Comparison of ENCODE assay signal across 10 cellular contexts in the genomic region with DNA sequence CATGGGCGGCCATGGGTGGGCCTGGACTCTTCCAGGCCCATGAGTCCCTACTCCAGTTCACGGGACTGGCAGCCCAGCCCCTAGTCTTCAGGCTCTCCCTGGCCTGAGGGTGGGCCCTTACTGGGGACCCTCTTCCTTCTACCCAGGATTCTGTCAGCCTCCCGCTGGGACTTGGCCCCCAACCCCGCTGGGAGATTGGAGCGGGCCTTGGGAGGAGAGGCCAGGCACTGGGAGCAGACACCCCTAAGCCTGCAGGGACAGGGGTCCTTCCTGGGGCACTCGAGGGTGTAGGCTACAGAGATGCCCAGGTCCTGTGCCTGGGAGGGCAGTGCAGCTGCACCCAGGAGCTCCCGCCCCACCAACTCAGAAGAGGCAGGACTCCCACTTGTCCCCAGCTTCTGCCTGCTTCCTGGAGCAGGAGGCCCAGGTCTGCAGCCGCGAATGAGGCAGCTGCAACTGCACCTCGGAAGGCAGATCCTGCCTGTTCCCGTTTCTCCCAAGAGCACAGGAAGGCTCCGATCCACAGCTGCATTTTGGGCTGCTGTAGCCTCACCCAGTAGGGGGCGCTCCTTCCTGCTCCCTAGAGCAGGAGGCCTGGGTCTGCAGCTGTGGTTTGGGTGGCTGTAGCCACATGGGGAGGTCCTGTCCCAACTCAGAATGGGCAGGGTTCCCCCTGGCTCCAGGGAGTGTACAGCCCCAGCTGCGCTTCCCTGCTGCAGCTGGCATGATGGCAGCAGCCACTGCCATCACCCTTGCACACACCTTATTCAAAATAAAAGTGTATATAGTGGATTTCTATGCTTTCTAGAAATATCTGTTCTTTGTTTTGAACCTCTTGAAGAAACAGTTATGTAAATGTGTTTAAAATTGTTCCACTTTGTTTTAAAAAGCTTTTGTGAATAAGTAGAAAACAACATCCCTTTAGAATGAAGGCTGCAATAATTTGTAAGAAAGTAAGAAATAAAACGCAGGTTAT. TPM values are rescaled to one million over a fixed set of nuclear protein-coding genes. Genes with fewer than 3 reads are reported as not detected.
DNase-seq lines count a peak whose midpoint lies in the region; ATAC-seq and TF ChIP-seq lines count a peak whose summit lies in the region.
"Had no signal": no experiment of that assay in that cellular context is flagged by ENCODE, and none has a peak within 500 bp of the region (broad histone marks: within the 10 kb centered on the region; RNA-seq: fewer than 3 reads in every experiment).

No MANE protein-coding gene starts in this region.

- H3K27me3 ChIP-seq in PC-3 (ENCODE audit: low read length) (no peaks in the 10 kb centered on the region), suprapubic skin (no peaks in the 10 kb centered on the region)
- H3K27me3 ChIP-seq: BLaER1 treated with 17β-estradiol and CSF1 and Interleukin-3, amounts not matched to agents 10 nM and 100 nM had no signal

- CTCF ChIA-PET in PC-3 (lab: Charles Lee), result interaction anchor here (0.6 kb wide), 1 partner anchor 1130 kb away, joined by 3 read pairs; no protein-coding TSS in a partner anchor

- ATAC-seq in PC-3 (no peak), left colon (peak; percentile 63), HG02884 (IDR thresholded peaks at IDR 0.05; ENCODE audit: unreplicated experiment) (no peak)
- ATAC-seq in activated naive CD8-positive, alpha-beta T cell treated with anti-CD3 and anti-CD28 coated beads, Interleukin-2, amount 10 ng/mL, durations not matched to agents 7 days and 5 days (ENCODE audit: low read depth), result no peak
- ATAC-seq in stimulated activated memory B cell treated with anti-CD40 and anti-IgM and Interleukin-4, amounts not matched to agents 10 μg/mL and 1 μg/mL and 100 μg/mL, for 72 hours, result peak; percentile 3

- H2AFZ ChIP-seq in PC-3 (ENCODE audit: low read length), result no peak overlapping the region

- H3K27me3 Mint-ChIP-seq in activated naive CD8-positive, alpha-beta T cell treated with anti-CD3 and anti-CD28 coated beads, Interleukin-2, amount 10 ng/mL, durations not matched to agents 7 days and 5 days, result peaks cover 42% of the 10 kb centered on the region
- H3K27me3 Mint-ChIP-seq in stimulated activated memory B cell treated with anti-CD40 and anti-IgM and Interleukin-4, amounts not matched to agents 10 μg/mL and 1 μg/mL and 100 μg/mL, for 72 hours, result peaks cover 30% of the 10 kb centered on the region

- no peaks in the 10 kb centered on the region for H3K9me2 ChIP-seq in PC-3 (replicated peaks; ENCODE audit: low read length)

- no peaks in the 10 kb centered on the region for H3K36me3 ChIP-seq in PC-3 (ENCODE audit: low read depth, low read length)
- H3K36me3 ChIP-seq in suprapubic skin, result no peaks in the 10 kb centered on the region
- H3K36me3 ChIP-seq: BLaER1 treated with 17β-estradiol and CSF1 and Interleukin-3, amounts not matched to agents 10 nM and 100 nM had no signal

- BruUV-seq in PC-3 (replicated peaks; lab: Mats Ljungman, UMichigan), result no TSS peak

- H3K27ac Mint-ChIP-seq in activated naive CD8-positive, alpha-beta T cell treated with anti-CD3 and anti-CD28 coated beads, Interleukin-2, amount 10 ng/mL, durations not matched to agents 7 days and 5 days, result no peak overlapping the region
- no peak overlapping the region for H3K27ac Mint-ChIP-seq in stimulated activated memory B cell treated with anti-CD40 and anti-IgM and Interleukin-4, amounts not matched to agents 10 μg/mL and 1 μg/mL and 100 μg/mL, for 72 hours

- peak; percentile 77 for TF ChIP-seq CTCF in PC-3 (conservative IDR thresholded peaks at IDR 0.05; ENCODE audit: low read depth, low read length)
- peak in 1 of 2 donors; percentile 34 for TF ChIP-seq CTCF in suprapubic skin (IDR thresholded peaks at IDR 0.05)

- no peaks in the 10 kb centered on the region for H4K20me1 ChIP-seq in PC-3 (ENCODE audit: low read length)
- H4K20me1 ChIP-seq: BLaER1 treated with 17β-estradiol and CSF1 and Interleukin-3, amounts not matched to agents 10 nM and 100 nM had no signal

- H3K4me3 ChIP-seq in PC-3 (ENCODE audit: low read length) (no peak overlapping the region), suprapubic skin (no peak overlapping the region)
- H3K4me3 ChIP-seq: BLaER1 treated with 17β-estradiol and CSF1 and Interleukin-3, amounts not matched to agents 10 nM and 100 nM; skin epidermis had no signal

- no peaks in the 10 kb centered on the region for H3K4me1 Mint-ChIP-seq in activated naive CD8-positive, alpha-beta T cell treated with anti-CD3 and anti-CD28 coated beads, Interleukin-2, amount 10 ng/mL, durations not matched to agents 7 days and 5 days
- H3K4me1 Mint-ChIP-seq in stimulated activated memory B cell treated with anti-CD40 and anti-IgM and Interleukin-4, amounts not matched to agents 10 μg/mL and 1 μg/mL and 100 μg/mL, for 72 hours, result no peaks in the 10 kb centered on the region

- H3K4me2 ChIP-seq in PC-3 (ENCODE audit: low read length), result no peak overlapping the region
- H3K4me2 ChIP-seq: BLaER1 treated with 17β-estradiol and CSF1 and Interleukin-3, amounts not matched to agents 10 nM and 100 nM had no signal

- H3K36me3 Mint-ChIP-seq in activated naive CD8-positive, alpha-beta T cell treated with anti-CD3 and anti-CD28 coated beads, Interleukin-2, amount 10 ng/mL, durations not matched to agents 7 days and 5 days, result no peaks in the 10 kb centered on the region
- H3K36me3 Mint-ChIP-seq in stimulated activated memory B cell treated with anti-CD40 and anti-IgM and Interleukin-4, amounts not matched to agents 10 μg/mL and 1 μg/mL and 100 μg/mL, for 72 hours, result no peaks in the 10 kb centered on the region

- WGBS in suprapubic skin, result 76% methylated on average over 5 of the region's 15 CpGs

- TF ChIP-seq EP300 in suprapubic skin (IDR thresholded peaks at IDR 0.05), result no peak

- TF ChIP-seq POLR2A in suprapubic skin (IDR thresholded peaks at IDR 0.05), result no peak

- DNase-seq in NCI-H1105 treated with DMSO at 0.1 percent for 48 hours (lab: John Stamatoyannopoulos, UW) (peak; percentile 1), NCI-H1105 (lab: John Stamatoyannopoulos, UW) (no peak), PC-3 (peak; percentile 42), left colon (peak; percentile 29 to 73), suprapubic skin (ENCODE audit: low spot score in 2 of 2) (no peak)
- DNase-seq in activated naive CD8-positive, alpha-beta T cell treated with anti-CD3 and anti-CD28 coated beads, Interleukin-2, amount 10 ng/mL, durations not matched to agents 7 days and 5 days, result peak; percentile 57

- H3K9me3 ChIP-seq in PC-3 (ENCODE audit: low read length) (no peaks in the 10 kb centered on the region), suprapubic skin (no peaks in the 10 kb centered on the region)
- H3K9me3 ChIP-seq: BLaER1 treated with 17β-estradiol and CSF1 and Interleukin-3, amounts not matched to agents 10 nM and 100 nM had no signal

- H3F3A ChIP-seq in PC-3 (ENCODE audit: low read length, unreplicated experiment), result no peaks in the 10 kb centered on the region

- no peaks in the 10 kb centered on the region for H3K9me3 Mint-ChIP-seq in activated naive CD8-positive, alpha-beta T cell treated with anti-CD3 and anti-CD28 coated beads, Interleukin-2, amount 10 ng/mL, durations not matched to agents 7 days and 5 days
- no peaks in the 10 kb centered on the region for H3K9me3 Mint-ChIP-seq in stimulated activated memory B cell treated with anti-CD40 and anti-IgM and Interleukin-4, amounts not matched to agents 10 μg/mL and 1 μg/mL and 100 μg/mL, for 72 hours

- H3K9ac ChIP-seq in PC-3 (ENCODE audit: low read length), result no peak overlapping the region
- H3K9ac ChIP-seq: BLaER1 treated with 17β-estradiol and CSF1 and Interleukin-3, amounts not matched to agents 10 nM and 100 nM had no signal

- no peak overlapping the region for H3K4me3 Mint-ChIP-seq in activated naive CD8-positive, alpha-beta T cell treated with anti-CD3 and anti-CD28 coated beads, Interleukin-2, amount 10 ng/mL, durations not matched to agents 7 days and 5 days
- H3K4me3 Mint-ChIP-seq in stimulated activated memory B cell treated with anti-CD40 and anti-IgM and Interleukin-4, amounts not matched to agents 10 μg/mL and 1 μg/mL and 100 μg/mL, for 72 hours, result no peak overlapping the region

- no peak overlapping the region for H3K27ac ChIP-seq in PC-3 (ENCODE audit: low read length)
- H3K27ac ChIP-seq in suprapubic skin, result no peak overlapping the region
- H3K27ac ChIP-seq: BLaER1 treated with 17β-estradiol and CSF1 and Interleukin-3, amounts not matched to agents 10 nM and 100 nM; skin epidermis had no signal

- H3K4me1 ChIP-seq in PC-3 (ENCODE audit: insufficient read depth, low read length) (peaks cover 10% of the 10 kb centered on the region), suprapubic skin (peaks cover 13% of the 10 kb centered on the region)

- POLR2A ChIA-PET in PC-3 (lab: Charles Lee; ENCODE audit: unreplicated experiment), result no interaction called here
- POLR2A ChIA-PET in activated naive CD8-positive, alpha-beta T cell treated with anti-CD3 and anti-CD28 coated beads, Interleukin-2, amount 10 ng/mL, durations not matched to agents 7 days and 5 days (lab: Charles Lee), result no interaction called here

- intact Hi-C loops in PC-3 (cut with micrococcal nuclease), result no loop called here
- intact Hi-C loops in left colon (cut with DNase I, micrococcal nuclease), result no loop called here

- no peaks in the 10 kb centered on the region for H3K79me2 ChIP-seq in PC-3 (ENCODE audit: low read length)

RNA-seq across cellular contexts. Expression of a gene that starts 46.8 kb away (rescaled TPM):
- total RNA-seq in PC-3 (2014; rRNA removed) (not detected in 2 replicates), left colon (not detected), suprapubic skin (not detected)
- not detected for total RNA-seq in activated naive CD8-positive, alpha-beta T cell treated with anti-CD3 and anti-CD28 coated beads, Interleukin-2, amount 10 ng/mL, durations not matched to agents 7 days and 5 days

Comparison
In these comparisons a context has a peak if more than half of its experiments do, and no peak if none do; other contexts are left out.
1. DNase-seq: peak in NCI-H1105 treated with DMSO at 0.1 percent for 48 hours (single experiment), PC-3 (single experiment), activated naive CD8-positive, alpha-beta T cell treated with anti-CD3 and anti-CD28 coated beads, Interleukin-2, amount 10 ng/mL, durations not matched to agents 7 days and 5 days (single experiment) and left colon (2 of 2); none in NCI-H1105 (single experiment) and suprapubic skin (0 of 2).
2. ATAC-seq: peak in left colon (single experiment) and stimulated activated memory B cell treated with anti-CD40 and anti-IgM and Interleukin-4, amounts not matched to agents 10 μg/mL and 1 μg/mL and 100 μg/mL, for 72 hours (single experiment); none in PC-3 (single experiment), activated naive CD8-positive, alpha-beta T cell treated with anti-CD3 and anti-CD28 coated beads, Interleukin-2, amount 10 ng/mL, durations not matched to agents 7 days and 5 days (single experiment) and HG02884 (single experiment).